ENCODE assay signal across 9 cellular contexts in genomic region chr12:65891987-65892481, GRCh38.
DNase-seq lines count a peak whose midpoint lies in the region; ATAC-seq, FAIRE-seq and TF ChIP-seq lines count a peak whose summit lies in the region.
"Had no signal": no experiment of that assay in that cellular context is flagged by ENCODE, and none has a peak within 500 bp of the region (broad histone marks: within the 10 kb centered on the region; RNA-seq: fewer than 3 reads in every experiment).

No MANE protein-coding gene starts in this region.

- peak overlapping the region; percentile 48; the same call in 1 of the 2 replicates for H2BK15ac ChIP-seq in H1 (ENCODE audit: low read length)

- H3K18ac ChIP-seq in H1 (ENCODE audit: extremely low read depth, low read length): peak overlapping the region; percentile 3; the same call in 1 of the 2 replicates

- H3K27ac ChIP-seq in H1 (ENCODE audit: low read depth, low read length): no peak overlapping the region
- H3K27ac ChIP-seq in spleen: no peak overlapping the region

- H3K14ac ChIP-seq in H1 (ENCODE audit: insufficient read length): no peak overlapping the region

- no peak overlapping the region for H4K5ac ChIP-seq in H1 (ENCODE audit: insufficient read length, low read depth, low read length)

- FAIRE-seq in A204.1 (lab: Jason Lieb, UNC) (peak; percentile 78), H1 (lab: Jason Lieb, UNC) (no peak)

- H2BK120ac ChIP-seq in H1 (replicated peaks; ENCODE audit: low read depth, low read length): no peak overlapping the region

- no peak overlapping the region for H3K56ac ChIP-seq in H1 (replicated peaks; ENCODE audit: insufficient read length, low read depth, low read length)

- no peak overlapping the region for H2AFZ ChIP-seq in H1 (ENCODE audit: low read length)

- peak; percentile 72 for ATAC-seq in mucosa of descending colon
- ATAC-seq in GM18502 (IDR thresholded peaks at IDR 0.05; ENCODE audit: poor library complexity, unreplicated experiment): no peak

- H3K27me3 ChIP-seq in H1 (replicated peaks in 1 of 4; ENCODE audit: control insufficient read depth in 3 of 4, extremely low read depth in 1 of 4, insufficient read depth in 3 of 4, low read length in 3 of 4) (no peaks in the 10 kb centered on the region), spleen (replicated peaks in 1 of 7) (peaks cover 0 to 25% (median 0%) of the 10 kb centered on the region in 7 donors)

- H4K20me1 ChIP-seq in H1 (replicated peaks in 1 of 2; ENCODE audit: control insufficient read depth in 1 of 2, insufficient read depth in 2 of 2, low read length in 2 of 2): no peaks in the 10 kb centered on the region

- no peak overlapping the region for H3K4me2 ChIP-seq in H1 (ENCODE audit: insufficient read depth in 1 of 2, low read depth in 2 of 2, low read length in 2 of 2)

- DNase-seq in NCI-H446 (lab: John Stamatoyannopoulos, UW) (peak; percentile 48 to 81), H1 (ENCODE audit: low read depth in 1 of 2, low spot score in 2 of 2) (no peak), mucosa of descending colon (peak; percentile 50 to 51 (median 50)), spleen (no peak), DMS153 (lab: John Stamatoyannopoulos, UW) (no peak)
- no peak for DNase-seq in stimulated activated CD4-positive, alpha-beta T cell treated with anti-CD3 and anti-CD28 coated beads, Interleukin-2, amount 100 ng/mL, for 48 hours
- DNase-seq: DMS53 had no signal

- H2AK5ac ChIP-seq in H1 (ENCODE audit: low read depth, low read length): no peak overlapping the region

- peaks cover 2% of the 10 kb centered on the region; the same call in 1 of the 2 replicates for H3K79me1 ChIP-seq in H1 (ENCODE audit: low read depth, low read length)

- H3K23me2 ChIP-seq in H1 (ENCODE audit: low read depth, low read length): no peaks in the 10 kb centered on the region

- 0 out of 2 replicates have a peak overlapping the region, but pooled peaks have one; percentile 10 for H2BK5ac ChIP-seq in H1 (ENCODE audit: low read depth, low read length)

- H2BK20ac ChIP-seq in H1 (ENCODE audit: low read length): no peak overlapping the region

- TF ChIP-seq RAD21 in H1 (IDR thresholded peaks at IDR 0.05 in 1 of 2, conservative IDR thresholded peaks at IDR 0.05 in 1 of 2; ENCODE audit: low read depth in 2 of 2, low read length in 2 of 2): no peak

- H3K9me3 ChIP-seq in H1 (ENCODE audit: insufficient read depth in 2 of 2, low read depth in 1 of 2, low read length in 1 of 2) (no peaks in the 10 kb centered on the region), mucosa of descending colon (no peaks in the 10 kb centered on the region), spleen (no peaks in the 10 kb centered on the region)

- no peak for TF ChIP-seq EP300 in H1 (IDR thresholded peaks at IDR 0.05; ENCODE audit: borderline replicate concordance in 1 of 2, low read depth in 2 of 2, low read length in 2 of 2)

- peak overlapping the region; percentile 64 for H2BK12ac ChIP-seq in H1 (ENCODE audit: low read depth, low read length)

- POLR2A ChIA-PET in H1 (lab: Charles Lee; ENCODE audit: partially characterized antibody): interaction anchor here (1.0 to 1.3 kb wide), 3 partner anchors 9 to 68 kb away, joined by 3 to 5 read pairs (median 3); partner anchors contain the start of gene HMGA2

- H4K8ac ChIP-seq in H1 (ENCODE audit: extremely low read depth, insufficient read depth, low read length): no peak overlapping the region

- H3K4me1 ChIP-seq in H1 (replicated peaks in 1 of 4; ENCODE audit: control insufficient read depth in 3 of 4, insufficient read depth in 4 of 4, low read length in 3 of 4): peaks cover 0 to 49% (median 29%) of the 10 kb centered on the region in 4 experiments
- peaks cover 35% of the 10 kb centered on the region for H3K4me1 ChIP-seq in mucosa of descending colon (ENCODE audit: low read depth)
- peaks cover 0 to 10% (median 0%) of the 10 kb centered on the region in 6 donors for H3K4me1 ChIP-seq in spleen

- no peak overlapping the region for H4K91ac ChIP-seq in H1 (replicated peaks; ENCODE audit: insufficient read length, low read length)

- H3K4ac ChIP-seq in H1 (replicated peaks; ENCODE audit: insufficient read length, low read depth, low read length): no peak overlapping the region

- no peak overlapping the region for H3K4me3 ChIP-seq in H1 (ENCODE audit: extremely low read depth in 1 of 4, insufficient read depth in 2 of 4, low read depth in 3 of 4, low read length in 4 of 4)
- H3K4me3 ChIP-seq in mucosa of descending colon: no peak overlapping the region
- H3K4me3 ChIP-seq in spleen: no peak overlapping the region

- H3K79me2 ChIP-seq in H1 (ENCODE audit: control insufficient read depth in 1 of 2, insufficient read depth in 2 of 2, low read length in 2 of 2): peaks cover 0 to 22% of the 10 kb centered on the region in 2 experiments; a peak in 2 of 4 replicates

- WGBS in H1 (ENCODE audit: extremely low coverage in 1 of 2, insufficient coverage in 1 of 2, insufficient read length in 1 of 2, insufficient replicate concordance in 2 of 2, low coverage in 1 of 2, low lambda C conversion rate in 2 of 2, missing lambda C conversion rate in 1 of 2), 2 experiments: 80% methylated on average over 10 of the region's 10 CpGs; no CpG with 5 or more reads in 1 of the 2 experiments
- WGBS in spleen, 5 donors: 43 to 51% (median 48%) methylated on average over 10 of the region's 10 CpGs

- peak overlapping the region in 1 of 4 experiments; percentile 2; a peak in 1 of 7 replicates for H3K9ac ChIP-seq in H1 (replicated peaks in 1 of 4; ENCODE audit: extremely low read depth in 1 of 4, low read depth in 3 of 4, low read length in 3 of 4)

- TF ChIP-seq CTCF in H1 (IDR thresholded peaks at IDR 0.05; ENCODE audit: control extremely low read depth in 1 of 3, insufficient read depth in 1 of 3, low read depth in 1 of 3, low read length in 3 of 3): no peak
- TF ChIP-seq CTCF in mucosa of descending colon (IDR thresholded peaks at IDR 0.05): no peak
- TF ChIP-seq CTCF in spleen (IDR thresholded peaks at IDR 0.05 in 8 of 11, conservative IDR thresholded peaks at IDR 0.05 in 3 of 11): no peak

- H3K23ac ChIP-seq in H1 (ENCODE audit: insufficient read length): no peak overlapping the region

- intact Hi-C loops in mucosa of descending colon (cut with DNase I, micrococcal nuclease) (no loop called here), spleen (cut with DNase I; ENCODE audit: low total_unique reads) (no loop called here)

- TF ChIP-seq POLR2A in H1 (IDR thresholded peaks at IDR 0.05; ENCODE audit: control extremely low read depth in 1 of 2, low read depth in 2 of 2, low read length in 2 of 2) (no peak), spleen (IDR thresholded peaks at IDR 0.05) (no peak)

- H3K36me3 ChIP-seq in H1 (ENCODE audit: control insufficient read depth in 2 of 4, insufficient read depth in 4 of 4, low read length in 3 of 4) (no peaks in the 10 kb centered on the region; a peak in 1 of 8 replicates), mucosa of descending colon (ENCODE audit: low read depth) (no peaks in the 10 kb centered on the region), spleen (no peaks in the 10 kb centered on the region)

- CTCF ChIA-PET in H1 (lab: Charles Lee; ENCODE audit: partially characterized antibody): interaction anchor here (0.7 to 1.4 kb wide), 5 partner anchors 10 to 335 kb away, joined by 3 read pairs; no protein-coding TSS in a partner anchor

TF ChIP-seq in H1, 55 proteins besides CTCF, POLR2A, EP300 and RAD21:
- TF ChIP-seq KDM4A (IDR thresholded peaks at IDR 0.05; ENCODE audit: low read depth, low read length, severe bottlenecking) (no peak), CBX5 (IDR thresholded peaks at IDR 0.05; ENCODE audit: low read depth, low read length) (no peak), JUND (IDR thresholded peaks at IDR 0.05; ENCODE audit: low read length) (no peak), MAX (IDR thresholded peaks at IDR 0.05) (no peak), SP4 (IDR thresholded peaks at IDR 0.05; ENCODE audit: low read length) (no peak), RFX5 (IDR thresholded peaks at IDR 0.05; ENCODE audit: borderline replicate concordance, low read depth, low read length) (no peak), NANOG (IDR thresholded peaks at IDR 0.05; ENCODE audit: insufficient read depth, low read depth, low read length, poor library complexity, severe bottlenecking) (no peak), CHD2 (IDR thresholded peaks at IDR 0.05; ENCODE audit: low read length) (no peak), SIN3A (conservative IDR thresholded peaks at IDR 0.05 in 1 of 2, IDR thresholded peaks at IDR 0.05 in 1 of 2; ENCODE audit: low read depth in 1 of 2, low read length in 2 of 2) (no peak), BRCA1 (IDR thresholded peaks at IDR 0.05; ENCODE audit: low read depth, low read length) (no peak), ATF3 (IDR thresholded peaks at IDR 0.05; ENCODE audit: insufficient read depth, low read depth, low read length) (no peak), SP1 (IDR thresholded peaks at IDR 0.05; ENCODE audit: low read depth, low read length) (no peak), SIX5 (IDR thresholded peaks at IDR 0.05; ENCODE audit: low read depth, low read length) (no peak), CREB1 (IDR thresholded peaks at IDR 0.05) (no peak), KDM1A (IDR thresholded peaks at IDR 0.05; ENCODE audit: borderline replicate concordance, low read length) (no peak), BCL11A (IDR thresholded peaks at IDR 0.05; ENCODE audit: low read depth in 2 of 2, low read length in 2 of 2) (no peak), EZH2 (IDR thresholded peaks at IDR 0.05; ENCODE audit: low read depth, low read length, severe bottlenecking) (no peak)

Comparison
In these comparisons a context has a peak if more than half of its experiments do, and no peak if none do; other contexts are left out.
1. DNase-seq: peak in NCI-H446 (2 of 2) and mucosa of descending colon (3 of 3); none in H1 (0 of 2), spleen (single experiment), stimulated activated CD4-positive, alpha-beta T cell treated with anti-CD3 and anti-CD28 coated beads, Interleukin-2, amount 100 ng/mL, for 48 hours (0 of 2) and DMS153 (single experiment).